Comparison of ENCODE assay signal across 20 cellular contexts in genomic region chr4:168693750-168694470, GRCh38.
DNase-seq lines count a peak whose midpoint lies in the region; ATAC-seq and TF ChIP-seq lines count a peak whose summit lies in the region.
"Had no signal": no experiment of that assay in that cellular context is flagged by ENCODE, and none has a peak within 500 bp of the region (broad histone marks: within the 10 kb centered on the region; RNA-seq: fewer than 3 reads in every experiment).

No MANE protein-coding gene starts in this region.

- peak overlapping the region; percentile 91 for H3K27ac Mint-ChIP-seq in mesothelial cell of epicardium
- H3K27ac Mint-ChIP-seq: activated CD4-positive, alpha-beta memory T cell treated with anti-CD3 and anti-CD28 coated beads for 36 hours; activated naive CD8-positive, alpha-beta T cell treated with anti-CD3 and anti-CD28 coated beads, Interleukin-2, amount 10 ng/mL, durations not matched to agents 7 days and 5 days; B cell; naive thymus-derived CD4-positive, alpha-beta T cell had no signal

- CTCF ChIA-PET in PC-9 (lab: Charles Lee): no interaction called here

- H3K4me1 ChIP-seq in PC-9 (replicated peaks; ENCODE audit: insufficient read depth): peaks cover 13% of the 10 kb centered on the region
- peaks cover 0 to 23% (median 2%) of the 10 kb centered on the region in 4 donors for H3K4me1 ChIP-seq in tibial artery

- BruUV-seq in PC-9 (replicated peaks; lab: Mats Ljungman, UMichigan): no TSS peak

- no peaks in the 10 kb centered on the region for H3K9me2 ChIP-seq in PC-9 (ENCODE audit: insufficient read depth)

- H4K20me1 ChIP-seq in PC-9 (ENCODE audit: insufficient read depth): no peaks in the 10 kb centered on the region

- no peak for ATAC-seq in left lobe of liver
- ATAC-seq: GM12878; HCT116; naive thymus-derived CD4-positive, alpha-beta T cell had no signal

- H3F3A ChIP-seq in PC-9 (ENCODE audit: insufficient read depth, low read depth): no peaks in the 10 kb centered on the region

- H3K4me3 ChIP-seq in PC-9 (no peak overlapping the region), tibial artery (no peak overlapping the region)
- H3K4me3 ChIP-seq: GM12878 had no signal

- peaks cover 77% of the 10 kb centered on the region for H3K4me1 Mint-ChIP-seq in mesothelial cell of epicardium
- H3K4me1 Mint-ChIP-seq: activated naive CD8-positive, alpha-beta T cell treated with anti-CD3 and anti-CD28 coated beads, Interleukin-2, amount 10 ng/mL, durations not matched to agents 7 days and 5 days; B cell; naive thymus-derived CD4-positive, alpha-beta T cell had no signal

- H3K9me3 ChIP-seq in PC-9 (ENCODE audit: insufficient read depth, low read depth) (no peaks in the 10 kb centered on the region), tibial artery (no peaks in the 10 kb centered on the region)

- peak overlapping the region; percentile 24; the same call in 1 of the 2 replicates for H3K4me2 ChIP-seq in PC-9

- H3K27me3 Mint-ChIP-seq in mesothelial cell of epicardium (ENCODE audit: low read depth): no peaks in the 10 kb centered on the region

- DNase-seq in PC-9 (no peak), dermis blood vessel endothelial cell (peak; percentile 37), mesothelial cell of epicardium (ENCODE audit: low spot score in 2 of 2, unreplicated experiment in 2 of 2) (no peak), tibial artery (no peak), left lobe of liver (ENCODE audit: low spot score) (no peak), DMS114 treated with DMSO at 0.1 percent for 48 hours (lab: John Stamatoyannopoulos, UW; ENCODE audit: unreplicated experiment) (no peak)
- DNase-seq in stimulated activated CD4-positive, alpha-beta T cell treated with anti-CD3 and anti-CD28 coated beads, Interleukin-2, amount 100 ng/mL, for 48 hours: no peak
- DNase-seq: activated CD4-positive, alpha-beta memory T cell treated with anti-CD3 and anti-CD28 coated beads for 36 hours; activated naive CD8-positive, alpha-beta T cell treated with anti-CD3 and anti-CD28 coated beads, Interleukin-2, amount 10 ng/mL, durations not matched to agents 7 days and 5 days; effector CD4-positive, alpha-beta T cell; foreskin melanocyte; GDM1; naive thymus-derived CD4-positive, alpha-beta T cell; NCI-H2171 treated with DMSO at 0.1 percent for 48 hours; NCI-H82; RPMI8226; stimulated activated CD4-positive, alpha-beta T cell treated with anti-CD3 and anti-CD28 coated beads, Interleukin-2, amount 100 ng/mL, for 24 hours had no signal

- H3K4me3 Mint-ChIP-seq in mesothelial cell of epicardium: peak overlapping the region; percentile 3
- H3K4me3 Mint-ChIP-seq: activated CD4-positive, alpha-beta memory T cell treated with anti-CD3 and anti-CD28 coated beads for 36 hours; activated naive CD8-positive, alpha-beta T cell treated with anti-CD3 and anti-CD28 coated beads, Interleukin-2, amount 10 ng/mL, durations not matched to agents 7 days and 5 days; B cell; naive thymus-derived CD4-positive, alpha-beta T cell had no signal

- H3K27me3 ChIP-seq in PC-9 (ENCODE audit: insufficient read depth, low read depth): no peaks in the 10 kb centered on the region
- no peaks in the 10 kb centered on the region for H3K27me3 ChIP-seq in tibial artery

- intact Hi-C loops in PC-9 (cut with micrococcal nuclease; ENCODE audit: unreplicated experiment): loop anchor here (5.0 kb wide), 2 partner anchors 62 to 107 kb away; no protein-coding TSS in a partner anchor
- intact Hi-C loops in tibial artery (cut with DNase I; ENCODE audit: low total_unique reads): no loop called here

- H2AFZ ChIP-seq in PC-9: no peak overlapping the region

- H3K36me3 ChIP-seq in PC-9 (ENCODE audit: low read depth) (no peaks in the 10 kb centered on the region), tibial artery (no peaks in the 10 kb centered on the region)

- H3K27ac ChIP-seq in PC-9: peak overlapping the region; percentile 37; the same call in 1 of the 2 replicates
- peak overlapping the region; percentile 17 to 29 for H3K27ac ChIP-seq in tibial artery

- H3K79me2 ChIP-seq in PC-9 (ENCODE audit: low read depth): no peaks in the 10 kb centered on the region

- POLR2A ChIA-PET in PC-9 (lab: Charles Lee; ENCODE audit: unreplicated experiment): no interaction called here

- TF ChIP-seq CTCF in PC-9 (conservative IDR thresholded peaks at IDR 0.05): no peak
- no peak for TF ChIP-seq CTCF in mesothelial cell of epicardium (IDR thresholded peaks at IDR 0.05; ENCODE audit: unreplicated experiment)
- TF ChIP-seq CTCF in tibial artery (IDR thresholded peaks at IDR 0.05): no peak

- H3K36me3 Mint-ChIP-seq in mesothelial cell of epicardium: peaks cover 13% of the 10 kb centered on the region
- H3K36me3 Mint-ChIP-seq: activated CD4-positive, alpha-beta memory T cell treated with anti-CD3 and anti-CD28 coated beads for 36 hours; activated naive CD8-positive, alpha-beta T cell treated with anti-CD3 and anti-CD28 coated beads, Interleukin-2, amount 10 ng/mL, durations not matched to agents 7 days and 5 days; naive thymus-derived CD4-positive, alpha-beta T cell had no signal

- no peaks in the 10 kb centered on the region for H3K9me3 Mint-ChIP-seq in mesothelial cell of epicardium
- H3K9me3 Mint-ChIP-seq: activated CD4-positive, alpha-beta memory T cell treated with anti-CD3 and anti-CD28 coated beads for 36 hours; activated naive CD8-positive, alpha-beta T cell treated with anti-CD3 and anti-CD28 coated beads, Interleukin-2, amount 10 ng/mL, durations not matched to agents 7 days and 5 days had no signal
